ENCODE assay signal across 25 cellular contexts in the genomic region with DNA sequence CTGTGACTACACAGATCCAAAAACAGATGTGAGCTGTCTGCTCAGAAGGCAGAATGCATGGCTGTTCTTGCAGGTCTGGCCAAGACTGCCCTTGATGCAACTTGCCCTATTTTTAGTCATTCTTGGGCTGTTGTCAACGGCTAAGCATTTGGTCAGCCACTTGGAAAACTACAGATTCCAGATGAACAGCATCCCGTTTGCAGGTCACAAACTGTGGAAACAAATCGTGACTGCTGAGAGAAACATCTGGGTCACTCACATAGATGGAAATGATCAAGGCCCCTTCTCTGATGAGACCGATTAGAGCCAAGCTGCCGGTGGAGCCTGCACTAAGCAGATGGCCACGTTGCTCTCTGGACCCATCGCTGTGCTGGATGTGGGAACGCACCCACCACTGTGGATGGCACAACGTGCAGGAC. TPM values are rescaled to one million over a fixed set of nuclear protein-coding genes. Genes with fewer than 3 reads are reported as not detected.
A peak's percentile ranks its signal among the peaks of the same experiment; 100 is the strongest.
DNase-seq lines count a peak whose midpoint lies in the region; ATAC-seq and TF ChIP-seq lines count a peak whose summit lies in the region.
"Had no signal": no experiment of that assay in that cellular context is flagged by ENCODE, and none has a peak within 500 bp of the region (broad histone marks: within the 10 kb centered on the region; RNA-seq: fewer than 3 reads in every experiment).

No MANE protein-coding gene starts in this region.

- H3K79me1 ChIP-seq in mesenchymal stem cell (replicated peaks; ENCODE audit: low read length, poor library complexity, severe bottlenecking) = no peaks in the 10 kb centered on the region

- no peak overlapping the region for H3K23ac ChIP-seq in mesenchymal stem cell (ENCODE audit: low read length in 2 of 2)

- H3K4ac ChIP-seq in mesenchymal stem cell (ENCODE audit: low read depth in 1 of 2, low read length in 2 of 2) = no peak overlapping the region

- no peak overlapping the region for H3K4me2 ChIP-seq in mesenchymal stem cell (ENCODE audit: low read length, poor library complexity, severe bottlenecking)

- no peak overlapping the region for H3K18ac ChIP-seq in mesenchymal stem cell (ENCODE audit: low read depth in 1 of 2, low read length in 2 of 2)

- H3K27ac ChIP-seq in right atrium auricular region (no peak overlapping the region), mesenchymal stem cell (ENCODE audit: low read length, poor library complexity, severe bottlenecking) (no peak overlapping the region)
- H3K27ac ChIP-seq: ascending aorta, epithelial cell of prostate, HL-60 had no signal

- DNase-seq in left cardiac atrium = no peak
- DNase-seq in right atrium auricular region (ENCODE audit: low spot score) = no peak
- DNase-seq in chondrocyte (ENCODE audit: low spot score) = no peak
- peak; percentile 7 for DNase-seq in mesenchymal stem cell
- DNase-seq in activated naive CD4-positive, alpha-beta T cell treated with Interleukin-2 at 50 U/mL for 16 hours = no peak
- DNase-seq in GM20000 (ENCODE audit: low spot score) = no peak
- DNase-seq: activated CD4-positive, alpha-beta T cell treated with anti-CD3 and anti-CD28 coated beads for 4 hours; C1 segment of cervical spinal cord; mesendoderm; naive thymus-derived CD8-positive, alpha-beta T cell; NCI-H1092 treated with DMSO at 0.1 percent for 48 hours; NCI-H2029 treated with DMSO at 0.1 percent for 48 hours; NCI-H345; stimulated activated naive CD4-positive, alpha-beta T cell had no signal

- no peak overlapping the region for H2BK12ac ChIP-seq in mesenchymal stem cell (ENCODE audit: low read length in 2 of 2)

- H3K14ac ChIP-seq in mesenchymal stem cell (ENCODE audit: low read length in 2 of 2) = no peak overlapping the region

- no peak overlapping the region for H3K9ac ChIP-seq in mesenchymal stem cell (ENCODE audit: low read length)

- no peaks in the 10 kb centered on the region for H3K27me3 Mint-ChIP-seq in chondrocyte (ENCODE audit: low read depth)

- no peaks in the 10 kb centered on the region for H3K36me3 Mint-ChIP-seq in chondrocyte (ENCODE audit: low read depth)

- H2BK5ac ChIP-seq in mesenchymal stem cell (ENCODE audit: low read depth, low read length, poor library complexity, severe bottlenecking) = no peak overlapping the region

- peak overlapping the region; percentile 12 for H3K27ac Mint-ChIP-seq in chondrocyte (ENCODE audit: unreplicated experiment)
- H3K27ac Mint-ChIP-seq: activated naive CD4-positive, alpha-beta T cell treated with anti-CD3 and anti-CD28 coated beads, Interleukin-2, amount 50 U/mL, for 24 hours; naive thymus-derived CD8-positive, alpha-beta T cell had no signal

- H3K27me3 ChIP-seq in right atrium auricular region = no peaks in the 10 kb centered on the region
- H3K27me3 ChIP-seq in mesenchymal stem cell (ENCODE audit: control insufficient read depth in 1 of 2, insufficient read depth in 1 of 2, low read length in 2 of 2) = no peaks in the 10 kb centered on the region
- H3K27me3 ChIP-seq: ascending aorta had no signal

- H2BK120ac ChIP-seq in mesenchymal stem cell (ENCODE audit: low read depth, low read length) = no peak overlapping the region

- WGBS in mesenchymal stem cell = 89% methylated on average over 9 of the region's 9 CpGs

- H3K4me3 ChIP-seq in right atrium auricular region = no peak overlapping the region
- no peak overlapping the region for H3K4me3 ChIP-seq in mesenchymal stem cell (ENCODE audit: insufficient read depth in 1 of 2, low read depth in 1 of 2, low read length in 2 of 2)
- H3K4me3 ChIP-seq: ascending aorta had no signal

- TF ChIP-seq CTCF in right atrium auricular region (IDR thresholded peaks at IDR 0.05) (no peak), chondrocyte (IDR thresholded peaks at IDR 0.05) (no peak), GM20000 (IDR thresholded peaks at IDR 0.05; ENCODE audit: extremely low read depth, missing control alignments) (no peak)

- no peak overlapping the region for H2BK15ac ChIP-seq in mesenchymal stem cell (ENCODE audit: low read depth, poor library complexity, severe bottlenecking)

- peaks cover 32% of the 10 kb centered on the region for H3K4me1 Mint-ChIP-seq in chondrocyte (ENCODE audit: low read depth)
- H3K4me1 Mint-ChIP-seq: activated naive CD4-positive, alpha-beta T cell treated with anti-CD3 and anti-CD28 coated beads, Interleukin-2, amount 50 U/mL, for 24 hours; naive thymus-derived CD8-positive, alpha-beta T cell had no signal

- H2AK5ac ChIP-seq in mesenchymal stem cell (ENCODE audit: low read length, severe bottlenecking) = no peak overlapping the region

- intact Hi-C loops in left cardiac atrium (cut with DNase I) = no loop called here

- no peaks in the 10 kb centered on the region for H3K9me3 Mint-ChIP-seq in chondrocyte (ENCODE audit: low read depth)
- H3K9me3 Mint-ChIP-seq: activated naive CD4-positive, alpha-beta T cell treated with anti-CD3 and anti-CD28 coated beads, Interleukin-2, amount 50 U/mL, for 24 hours had no signal

- H3K36me3 ChIP-seq in right atrium auricular region (no peaks in the 10 kb centered on the region), mesenchymal stem cell (ENCODE audit: control insufficient read depth in 1 of 2, insufficient read depth in 2 of 2, low read depth in 1 of 2, low read length in 2 of 2) (no peaks in the 10 kb centered on the region)
- H3K36me3 ChIP-seq: ascending aorta had no signal

- peaks cover 0 to 7% of the 10 kb centered on the region in 2 donors for H3K4me1 ChIP-seq in right atrium auricular region
- peaks cover 7% of the 10 kb centered on the region for H3K4me1 ChIP-seq in mesenchymal stem cell (ENCODE audit: control insufficient read depth, insufficient read depth, low read depth, low read length)
- H3K4me1 ChIP-seq: ascending aorta had no signal

- H3K4me3 Mint-ChIP-seq in chondrocyte (ENCODE audit: unreplicated experiment) = no peak overlapping the region
- H3K4me3 Mint-ChIP-seq: activated naive CD4-positive, alpha-beta T cell treated with anti-CD3 and anti-CD28 coated beads, Interleukin-2, amount 50 U/mL, for 24 hours; naive thymus-derived CD8-positive, alpha-beta T cell had no signal

- H2AFZ ChIP-seq in mesenchymal stem cell (ENCODE audit: low read depth, low read length) = no peak overlapping the region

- peak; percentile 53 to 63 for ATAC-seq in left cardiac atrium
- no peak for ATAC-seq in HG03095 (IDR thresholded peaks at IDR 0.05; ENCODE audit: unreplicated experiment)
- no peak for ATAC-seq in HG02970 (IDR thresholded peaks at IDR 0.05; ENCODE audit: low FRiP score, unreplicated experiment)
- ATAC-seq: HepG2; naive thymus-derived CD8-positive, alpha-beta T cell had no signal

- H4K91ac ChIP-seq in mesenchymal stem cell (ENCODE audit: low read length) = no peak overlapping the region

- H4K8ac ChIP-seq in mesenchymal stem cell (ENCODE audit: low read length) = no peak overlapping the region

- H3K9me3 ChIP-seq in right atrium auricular region (peaks cover 0 to 5% of the 10 kb centered on the region in 2 donors), mesenchymal stem cell (ENCODE audit: control insufficient read depth, low read length) (no peaks in the 10 kb centered on the region)
- H3K9me3 ChIP-seq: ascending aorta had no signal

RNA-seq across cellular contexts. Expression of a gene that starts 15.4 kb away (rescaled TPM):
- total RNA-seq in left cardiac atrium = not detected
- total RNA-seq in right atrium auricular region = not detected
- total RNA-seq in chondrocyte = not detected in 3 replicates
- not detected for polyA plus RNA-seq in mesenchymal stem cell (2013, experiment 1 of 2)
- not detected for polyA plus RNA-seq in mesenchymal stem cell (2013, experiment 2 of 2)
- total RNA-seq: A172; ascending aorta; HepG2; kidney epithelial cell; naive thymus-derived CD8-positive, alpha-beta T cell; osteocyte; T-helper 1 cell treated with Interleukin-12 subunit alpha and Interleukin-12 subunit beta and Interleukin-4 antibody, amounts not matched to agents 30 ng/mL and 1 ng/mL, for 36 hours had no signal
- polyA plus RNA-seq: HepG2 had no signal

Comparison
In these comparisons a context has a peak if more than half of its experiments do, and no peak if none do; other contexts are left out.
1. ATAC-seq: peak in left cardiac atrium (2 of 2); none in HG03095 (single experiment) and HG02970 (single experiment).